Comparison of ENCODE assay signal across 8 cellular contexts in genomic region chrX:40543661-40544328, GRCh38. TPM values are rescaled to one million over a fixed set of nuclear protein-coding genes. Genes with fewer than 3 reads are reported as not detected.
DNase-seq lines count a peak whose midpoint lies in the region; ATAC-seq and TF ChIP-seq lines count a peak whose summit lies in the region.

No MANE protein-coding gene starts in this region.

- H3K4me1 Mint-ChIP-seq in endothelial cell (ENCODE audit: unreplicated experiment) (peaks cover 21% of the 10 kb centered on the region), mesothelial cell of epicardium (peaks cover 36% of the 10 kb centered on the region)
- peaks cover 15% of the 10 kb centered on the region for H3K4me1 Mint-ChIP-seq in activated CD8-positive, alpha-beta memory T cell treated with anti-CD3 and anti-CD28 coated beads, Interleukin-2, amount 10 ng/mL, durations not matched to agents 7 days and 5 days

- H3K27me3 Mint-ChIP-seq in endothelial cell (ENCODE audit: unreplicated experiment) (peaks cover 1% of the 10 kb centered on the region), mesothelial cell of epicardium (ENCODE audit: low read depth) (no peaks in the 10 kb centered on the region)
- peaks cover 15% of the 10 kb centered on the region for H3K27me3 Mint-ChIP-seq in activated CD8-positive, alpha-beta memory T cell treated with anti-CD3 and anti-CD28 coated beads, Interleukin-2, amount 10 ng/mL, durations not matched to agents 7 days and 5 days

- H3K27ac Mint-ChIP-seq in endothelial cell (ENCODE audit: unreplicated experiment) (peak overlapping the region; percentile 95), mesothelial cell of epicardium (peak overlapping the region; percentile 97)
- H3K27ac Mint-ChIP-seq in activated CD8-positive, alpha-beta memory T cell treated with anti-CD3 and anti-CD28 coated beads, Interleukin-2, amount 10 ng/mL, durations not matched to agents 7 days and 5 days: no peak overlapping the region

- in situ Hi-C loops in KBM-7 (cut with MboI; ENCODE audit: low pct_unique_long_range_greater_than_20kb, low sequenced_read_pairs): no loop called here

- CTCF ChIA-PET in RWPE1 (lab: Yijun Ruan, JAX): interaction anchor here (0.5 to 1.0 kb wide), 11 partner anchors 10 to 1756 kb away, joined by 3 to 7 read pairs (median 3); partner anchors contain the start of gene ATP6AP2
- CTCF ChIA-PET in activated CD8-positive, alpha-beta memory T cell treated with anti-CD3 and anti-CD28 coated beads, Interleukin-2, amount 10 ng/mL, durations not matched to agents 7 days and 5 days (lab: Charles Lee): interaction anchor here (0.6 to 2.4 kb wide), 17 partner anchors 11 to 571 kb away, joined by 3 to 19 read pairs (median 4); no protein-coding TSS in a partner anchor

- POLR2A ChIA-PET in RWPE1 (lab: Yijun Ruan, JAX; ENCODE audit: low non-redundant PET): no interaction called here

- ATAC-seq in activated CD8-positive, alpha-beta memory T cell treated with anti-CD3 and anti-CD28 coated beads, Interleukin-2, amount 10 ng/mL, durations not matched to agents 7 days and 5 days: no peak

- DNase-seq in DMS153 (lab: John Stamatoyannopoulos, UW): peak; percentile 20
- peak; percentile 75 for DNase-seq in KBM-7
- DNase-seq in RWPE1 (ENCODE audit: low spot score): no peak
- DNase-seq in endothelial cell (ENCODE audit: low spot score): peak; percentile 45
- DNase-seq in mesothelial cell of epicardium (ENCODE audit: low spot score in 2 of 2, unreplicated experiment in 2 of 2): no peak
- no peak for DNase-seq in activated CD8-positive, alpha-beta memory T cell treated with anti-CD3 and anti-CD28 coated beads, Interleukin-2, amount 10 ng/mL, durations not matched to agents 7 days and 5 days
- DNase-seq in NK-92 (lab: John Stamatoyannopoulos, UW; ENCODE audit: unreplicated experiment): no peak
- no peak for DNase-seq in activated CD4-positive, CD25-positive, alpha-beta regulatory T cell (lab: John Stamatoyannopoulos, UW)

- no peaks in the 10 kb centered on the region for H3K9me3 Mint-ChIP-seq in endothelial cell (ENCODE audit: unreplicated experiment)
- H3K9me3 Mint-ChIP-seq in mesothelial cell of epicardium: peaks cover 13% of the 10 kb centered on the region
- no peaks in the 10 kb centered on the region for H3K9me3 Mint-ChIP-seq in activated CD8-positive, alpha-beta memory T cell treated with anti-CD3 and anti-CD28 coated beads, Interleukin-2, amount 10 ng/mL, durations not matched to agents 7 days and 5 days (ENCODE audit: low read depth)

- TF ChIP-seq CTCF in RWPE1 (conservative IDR thresholded peaks at IDR 0.05; ENCODE audit: low read depth) (peak; percentile 74), endothelial cell (IDR thresholded peaks at IDR 0.05; ENCODE audit: unreplicated experiment) (peak; percentile 71), mesothelial cell of epicardium (IDR thresholded peaks at IDR 0.05; ENCODE audit: unreplicated experiment) (peak; percentile 78)

- H3K27ac ChIP-seq in RWPE1: no peak overlapping the region

- H3K4me3 Mint-ChIP-seq in endothelial cell (ENCODE audit: unreplicated experiment): no peak overlapping the region
- H3K4me3 Mint-ChIP-seq in mesothelial cell of epicardium: peak overlapping the region; percentile 8
- no peak overlapping the region for H3K4me3 Mint-ChIP-seq in activated CD8-positive, alpha-beta memory T cell treated with anti-CD3 and anti-CD28 coated beads, Interleukin-2, amount 10 ng/mL, durations not matched to agents 7 days and 5 days

- H3K36me3 Mint-ChIP-seq in endothelial cell (ENCODE audit: low read depth, unreplicated experiment) (no peaks in the 10 kb centered on the region), mesothelial cell of epicardium (no peaks in the 10 kb centered on the region)
- H3K36me3 Mint-ChIP-seq in activated CD8-positive, alpha-beta memory T cell treated with anti-CD3 and anti-CD28 coated beads, Interleukin-2, amount 10 ng/mL, durations not matched to agents 7 days and 5 days: no peaks in the 10 kb centered on the region

RNA-seq across cellular contexts. Expression of gene ATP6AP2, which starts 37.0 kb away (rescaled TPM):
- total RNA-seq in endothelial cell (ENCODE audit: unreplicated experiment) (85.6 TPM), mesothelial cell of epicardium (84.2 to 95.7 TPM (median 85.6 TPM) in 3 replicates)
- 10 to 100 TPM; 52.1 to 67.8 TPM for total RNA-seq in activated CD8-positive, alpha-beta memory T cell treated with anti-CD3 and anti-CD28 coated beads, Interleukin-2, amount 10 ng/mL, durations not matched to agents 7 days and 5 days

Comparison
In these comparisons a context has a peak if more than half of its experiments do, and no peak if none do; other contexts are left out.
1. DNase-seq: peak in DMS153 (single experiment), KBM-7 (single experiment) and endothelial cell (single experiment); none in RWPE1 (single experiment), mesothelial cell of epicardium (0 of 2), activated CD8-positive, alpha-beta memory T cell treated with anti-CD3 and anti-CD28 coated beads, Interleukin-2, amount 10 ng/mL, durations not matched to agents 7 days and 5 days (single experiment), NK-92 (single experiment) and activated CD4-positive, CD25-positive, alpha-beta regulatory T cell (0 of 4).
2. Peak in every context shown above with its lines, with median percentiles within 50 percentile points of each other: CTCF ChIP-seq.